11 cellular contexts compared by ENCODE assay signal in the genomic region with DNA sequence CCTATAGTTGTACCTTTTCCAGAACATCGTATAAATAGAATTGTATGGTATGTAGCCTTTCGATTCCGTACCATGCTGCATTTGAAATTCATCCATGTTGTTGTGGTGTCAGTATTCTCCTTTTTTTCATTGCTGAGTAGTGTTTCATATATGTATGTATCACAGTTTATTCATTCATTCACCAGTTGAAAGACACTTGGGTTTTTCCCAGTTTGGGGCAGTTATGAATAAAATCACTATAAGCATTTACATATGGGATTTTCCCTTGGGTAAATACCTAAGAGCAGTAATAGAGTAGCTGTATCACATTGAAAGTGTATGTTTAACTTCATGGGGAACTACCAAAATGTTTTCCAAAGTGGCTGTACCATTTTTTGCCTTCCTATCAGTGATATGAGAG. TPM values are rescaled to one million over a fixed set of nuclear protein-coding genes. Genes with fewer than 3 reads are reported as not detected.
DNase-seq lines count a peak whose midpoint lies in the region; ATAC-seq and TF ChIP-seq lines count a peak whose summit lies in the region.
"Had no signal": no experiment of that assay in that cellular context is flagged by ENCODE, and none has a peak within 500 bp of the region (broad histone marks: within the 10 kb centered on the region; RNA-seq: fewer than 3 reads in every experiment).

No MANE protein-coding gene starts in this region.

- no peak overlapping the region for H3K4me3 Mint-ChIP-seq in natural killer cell treated with Interleukin-12 subunit alpha and Interleukin-12 subunit beta and Interleukin-15 and Interleukin-18, amount 100 ng/mL, for 72 hours
- H3K4me3 Mint-ChIP-seq in natural killer cell = no peak overlapping the region
- H3K4me3 Mint-ChIP-seq in progenitor cell of endocrine pancreas (ENCODE audit: low read depth) = no peak overlapping the region
- H3K4me3 Mint-ChIP-seq: central memory CD8-positive, alpha-beta T cell had no signal

- no peaks in the 10 kb centered on the region for H3K36me3 Mint-ChIP-seq in natural killer cell treated with Interleukin-12 subunit alpha and Interleukin-12 subunit beta and Interleukin-15 and Interleukin-18, amount 100 ng/mL, for 72 hours
- H3K36me3 Mint-ChIP-seq in natural killer cell (no peaks in the 10 kb centered on the region), progenitor cell of endocrine pancreas (ENCODE audit: insufficient read depth) (peaks cover 35% of the 10 kb centered on the region)

- no peaks in the 10 kb centered on the region for H3K9me3 Mint-ChIP-seq in natural killer cell treated with Interleukin-12 subunit alpha and Interleukin-12 subunit beta and Interleukin-15 and Interleukin-18, amount 100 ng/mL, for 72 hours
- H3K9me3 Mint-ChIP-seq in natural killer cell (no peaks in the 10 kb centered on the region), progenitor cell of endocrine pancreas (ENCODE audit: low read depth) (no peaks in the 10 kb centered on the region)
- H3K9me3 Mint-ChIP-seq: central memory CD8-positive, alpha-beta T cell had no signal

- no peak for TF ChIP-seq POLR2A in transverse colon (IDR thresholded peaks at IDR 0.05)

- peaks cover 0 to 3% (median 0%) of the 10 kb centered on the region in 4 donors for H3K36me3 ChIP-seq in transverse colon

- H3K4me1 ChIP-seq in transverse colon = no peaks in the 10 kb centered on the region

- no peaks in the 10 kb centered on the region for H3K9me3 ChIP-seq in transverse colon

- intact Hi-C loops in natural killer cell (cut with micrococcal nuclease) = no loop called here
- intact Hi-C loops in transverse colon (cut with DNase I; ENCODE audit: low total_unique reads) = no loop called here

- no peak overlapping the region for H3K27ac ChIP-seq in transverse colon

- no peaks in the 10 kb centered on the region for H3K27me3 Mint-ChIP-seq in natural killer cell treated with Interleukin-12 subunit alpha and Interleukin-12 subunit beta and Interleukin-15 and Interleukin-18, amount 100 ng/mL, for 72 hours
- no peaks in the 10 kb centered on the region for H3K27me3 Mint-ChIP-seq in natural killer cell (ENCODE audit: low read depth in 2 of 2)
- no peaks in the 10 kb centered on the region for H3K27me3 Mint-ChIP-seq in progenitor cell of endocrine pancreas
- H3K27me3 Mint-ChIP-seq: central memory CD8-positive, alpha-beta T cell had no signal

- H3K4me3 ChIP-seq in transverse colon = no peak overlapping the region

- H3K27me3 ChIP-seq in transverse colon = no peaks in the 10 kb centered on the region

- ATAC-seq in natural killer cell treated with Interleukin-12 subunit alpha and Interleukin-12 subunit beta and Interleukin-15 and Interleukin-18, amount 100 ng/mL, for 72 hours = peak; percentile 87 to 89
- no peak for ATAC-seq in natural killer cell
- ATAC-seq in GM21737 (IDR thresholded peaks at IDR 0.05; ENCODE audit: unreplicated experiment) = peak; percentile 95
- peak; percentile 92 for ATAC-seq in HG03196 (IDR thresholded peaks at IDR 0.05; ENCODE audit: unreplicated experiment)

- no peak overlapping the region for H3K27ac Mint-ChIP-seq in natural killer cell treated with Interleukin-12 subunit alpha and Interleukin-12 subunit beta and Interleukin-15 and Interleukin-18, amount 100 ng/mL, for 72 hours
- no peak overlapping the region for H3K27ac Mint-ChIP-seq in natural killer cell
- H3K27ac Mint-ChIP-seq in progenitor cell of endocrine pancreas = no peak overlapping the region

- 72 to 97% methylated on average over 3 of the region's 3 CpGs for WGBS in transverse colon (ENCODE audit: low coverage in 1 of 2), 2 donors

- no peak for TF ChIP-seq CTCF in natural killer cell (IDR thresholded peaks at IDR 0.05)
- no peak for TF ChIP-seq CTCF in transverse colon (IDR thresholded peaks at IDR 0.05)
- no peak for TF ChIP-seq CTCF in progenitor cell of endocrine pancreas (IDR thresholded peaks at IDR 0.05; ENCODE audit: unreplicated experiment)

- TF ChIP-seq EP300 in transverse colon (IDR thresholded peaks at IDR 0.05; ENCODE audit: low read depth) = no peak

- no peak for DNase-seq in natural killer cell treated with Interleukin-12 subunit alpha and Interleukin-12 subunit beta and Interleukin-15 and Interleukin-18, amount 100 ng/mL, for 72 hours (ENCODE audit: low spot score)
- DNase-seq in natural killer cell (no peak), NCI-H1436 treated with DMSO at 0.1 percent for 48 hours (lab: John Stamatoyannopoulos, UW) (no peak), transverse colon (no peak), NCI-H146 (lab: John Stamatoyannopoulos, UW) (no peak), progenitor cell of endocrine pancreas (ENCODE audit: low spot score, unreplicated experiment) (no peak)
- DNase-seq: islet precursor cell; stimulated activated naive CD4-positive, alpha-beta T cell treated with Interleukin-2 at 50 U/mL for 16 hours had no signal

- in situ Hi-C loops in transverse colon (cut with MboI; ENCODE audit: low pct_ligation_motif_present in 1 of 4, low pct_unique_long_range_greater_than_20kb in 1 of 4, low sequenced_read_pairs in 3 of 4) = no loop called here

- H3K4me1 Mint-ChIP-seq in natural killer cell treated with Interleukin-12 subunit alpha and Interleukin-12 subunit beta and Interleukin-15 and Interleukin-18, amount 100 ng/mL, for 72 hours (ENCODE audit: low read depth in 2 of 2) = peaks cover 6% of the 10 kb centered on the region in 2 donors
- H3K4me1 Mint-ChIP-seq in natural killer cell (no peaks in the 10 kb centered on the region), progenitor cell of endocrine pancreas (ENCODE audit: low read depth) (no peaks in the 10 kb centered on the region)
- H3K4me1 Mint-ChIP-seq: central memory CD8-positive, alpha-beta T cell had no signal

RNA-seq across cellular contexts. Expression of a gene that starts 16.1 kb away (rescaled TPM):
- total RNA-seq in natural killer cell treated with Interleukin-12 subunit alpha and Interleukin-12 subunit beta and Interleukin-15 and Interleukin-18, amount 100 ng/mL, for 72 hours = 10 to 100 TPM; 18.6 to 26.2 TPM
- 10 to 100 TPM; 13.0 to 16.1 (median 13.1) TPM for total RNA-seq in natural killer cell
- 10 to 100 TPM in 3 of 4 donors, 1 to 10 TPM in 1; 6.7 to 15.1 (median 14.5) TPM for total RNA-seq in transverse colon
- total RNA-seq in progenitor cell of endocrine pancreas = 17.7 and 19.0 TPM in 2 replicates

Comparison
In these comparisons a context has a peak if more than half of its experiments do, and no peak if none do; other contexts are left out.
1. ATAC-seq: peak in natural killer cell treated with Interleukin-12 subunit alpha and Interleukin-12 subunit beta and Interleukin-15 and Interleukin-18, amount 100 ng/mL, for 72 hours (2 of 2), GM21737 (single experiment) and HG03196 (single experiment); none in natural killer cell (0 of 3).